Comparison of ENCODE assay signal across 8 cellular contexts in genomic region chr1:200738348-200738732, GRCh38. TPM values are rescaled to one million over a fixed set of nuclear protein-coding genes. Genes with fewer than 3 reads are reported as not detected.
A peak's percentile ranks its signal among the peaks of the same experiment; 100 is the strongest.
DNase-seq lines count a peak whose midpoint lies in the region; ATAC-seq and TF ChIP-seq lines count a peak whose summit lies in the region.

No MANE protein-coding gene starts in this region.

- H3K27me3 ChIP-seq in RWPE2 (ENCODE audit: insufficient read depth, poor library complexity, severe bottlenecking), result no peaks in the 10 kb centered on the region
- no peaks in the 10 kb centered on the region for H3K27me3 ChIP-seq in gastrocnemius medialis

- H3K27ac ChIP-seq in RWPE2 (ENCODE audit: poor library complexity, severe bottlenecking) (peak overlapping the region; percentile 97), gastrocnemius medialis (peak overlapping the region; percentile 93 to 100 (median 98))

- H3K4me3 ChIP-seq in RWPE2 (ENCODE audit: severe bottlenecking) (peak overlapping the region; percentile 100), gastrocnemius medialis (peak overlapping the region; percentile 71 to 98 (median 94))

- intact Hi-C loops in gastrocnemius medialis (cut with DNase I; ENCODE audit: low total_unique reads), result loop anchor here (2.0 to 5.0 kb wide), 3 partner anchors 44 to 116 kb away; partner anchors contain the start of gene KIF14

- peaks cover 36% of the 10 kb centered on the region for H3K36me3 ChIP-seq in RWPE2 (ENCODE audit: low read depth)
- H3K36me3 ChIP-seq in gastrocnemius medialis, result no peaks in the 10 kb centered on the region

- TF ChIP-seq CTCF in RWPE2 (IDR thresholded peaks at IDR 0.05; ENCODE audit: poor library complexity, severe bottlenecking), result no peak
- no peak for TF ChIP-seq CTCF in gastrocnemius medialis (IDR thresholded peaks at IDR 0.05 in 4 of 5, conservative IDR thresholded peaks at IDR 0.05 in 1 of 5)

- ATAC-seq in GM18909 (IDR thresholded peaks at IDR 0.05; ENCODE audit: poor library complexity, unreplicated experiment), result peak; percentile 3
- ATAC-seq in RWPE2 (ENCODE audit: low read depth), result no peak
- no peak for ATAC-seq in gastrocnemius medialis
- ATAC-seq in HG02678 (IDR thresholded peaks at IDR 0.05; ENCODE audit: unreplicated experiment), result no peak
- ATAC-seq in HG03097 (IDR thresholded peaks at IDR 0.05; ENCODE audit: low FRiP score, unreplicated experiment), result no peak

- H3K4me1 ChIP-seq in RWPE2 (ENCODE audit: insufficient read depth, poor library complexity, severe bottlenecking) (peaks cover 18% of the 10 kb centered on the region), gastrocnemius medialis (peaks cover 27 to 32% of the 10 kb centered on the region in 2 donors)

- H3K9me3 ChIP-seq in RWPE2 (ENCODE audit: severe bottlenecking), result no peaks in the 10 kb centered on the region
- no peaks in the 10 kb centered on the region for H3K9me3 ChIP-seq in gastrocnemius medialis

- TF ChIP-seq POLR2A in gastrocnemius medialis (IDR thresholded peaks at IDR 0.05), result no peak

- DNase-seq in RWPE2 (ENCODE audit: low spot score) (no peak), fibroblast of peridontal ligament (ENCODE audit: extremely low read depth) (peak; percentile 90), gastrocnemius medialis (no peak), NCI-H1417 treated with DMSO at 0.1 percent for 48 hours (lab: John Stamatoyannopoulos, UW) (no peak)
- no peak for DNase-seq in effector CD4-positive, alpha-beta T cell

- in situ Hi-C loops in gastrocnemius medialis (cut with MboI; ENCODE audit: low sequenced_read_pairs in 4 of 4), result loop anchor here in 1 of 4 donors (10.0 kb wide), 1 partner anchor 64 kb away; no protein-coding TSS in a partner anchor

RNA-seq across cellular contexts. Expression of gene CAMSAP2, which starts 0.4 kb away (rescaled TPM):
- total RNA-seq in gastrocnemius medialis, result 10 to 100 TPM; 39.3 to 63.9 (median 54.2) TPM
